Comparison of ENCODE assay signal across 1 cellular context in genomic region chr18:58398648-58399398, GRCh38.
TF ChIP-seq lines count a peak whose summit lies in the region.

No MANE protein-coding gene starts in this region.

TF ChIP-seq in HepG2, 621 proteins besides CTCF, POLR2A, EP300 and RAD21 (continued from another document and continues in another):
- TF ChIP-seq ZNF225 (CRISPR knock-in tag; IDR thresholded peaks at IDR 0.05) (no peak), SRF (IDR thresholded peaks at IDR 0.05; ENCODE audit: low read depth, low read length) (no peak), PBX2 (CRISPR knock-in tag; IDR thresholded peaks at IDR 0.05) (no peak), NR2C2 (CRISPR knock-in tag; IDR thresholded peaks at IDR 0.05; ENCODE audit: borderline replicate concordance) (peak; percentile 66; the same call in 1 of the 2 replicates), CREB3 (CRISPR knock-in tag; IDR thresholded peaks at IDR 0.05) (no peak), KMT2B (CRISPR knock-in tag; IDR thresholded peaks at IDR 0.05) (no peak), GATAD2A (CRISPR knock-in tag; IDR thresholded peaks at IDR 0.05) (peak; percentile 81), ZNF850 (CRISPR knock-in tag; conservative IDR thresholded peaks at IDR 0.05) (no peak), DMTF1 (CRISPR knock-in tag; IDR thresholded peaks at IDR 0.05) (0 out of 2 replicates have a peak, but pooled peaks have one; percentile 40), SMARCC2 (IDR thresholded peaks at IDR 0.05) (no peak), ZNF503 (CRISPR knock-in tag; IDR thresholded peaks at IDR 0.05) (no peak), GABPB1 (CRISPR knock-in tag; IDR thresholded peaks at IDR 0.05) (0 out of 2 replicates have a peak, but pooled peaks have one; percentile 16), ZNF33A (CRISPR knock-in tag; IDR thresholded peaks at IDR 0.05; ENCODE audit: borderline replicate concordance) (no peak), DPF2 (CRISPR knock-in tag; IDR thresholded peaks at IDR 0.05; ENCODE audit: borderline replicate concordance, low read depth) (no peak), TARDBP (CRISPR knock-in tag; IDR thresholded peaks at IDR 0.05) (peak; percentile 47; the same call in 1 of the 2 replicates), ZSCAN20 (CRISPR knock-in tag; IDR thresholded peaks at IDR 0.05; ENCODE audit: borderline replicate concordance) (no peak), ZNF879 (CRISPR knock-in tag; IDR thresholded peaks at IDR 0.05) (no peak), NFIB (CRISPR knock-in tag; IDR thresholded peaks at IDR 0.05; ENCODE audit: borderline replicate concordance) (no peak), ZBTB21 (CRISPR knock-in tag; IDR thresholded peaks at IDR 0.05) (no peak), MBD4 (IDR thresholded peaks at IDR 0.05; ENCODE audit: borderline replicate concordance, low read length) (no peak), ZNF317 (CRISPR knock-in tag; IDR thresholded peaks at IDR 0.05) (peak; percentile 43; the same call in 1 of the 2 replicates), SMAD3 (CRISPR knock-in tag; IDR thresholded peaks at IDR 0.05) (peak; percentile 57), SP2 (CRISPR knock-in tag; IDR thresholded peaks at IDR 0.05) (no peak), ZNF674 (CRISPR knock-in tag; IDR thresholded peaks at IDR 0.05; ENCODE audit: low read depth) (no peak), MBNL3 (CRISPR knock-in tag; conservative IDR thresholded peaks at IDR 0.05) (no peak), ZNF281 (CRISPR knock-in tag; IDR thresholded peaks at IDR 0.05; ENCODE audit: borderline replicate concordance) (no peak), ZNF326 (CRISPR knock-in tag; IDR thresholded peaks at IDR 0.05; ENCODE audit: borderline replicate concordance) (no peak), ZNF558 (CRISPR knock-in tag; IDR thresholded peaks at IDR 0.05; ENCODE audit: borderline replicate concordance) (no peak), TBX3 (IDR thresholded peaks at IDR 0.05; ENCODE audit: borderline replicate concordance) (no peak), ARHGAP35 (CRISPR knock-in tag; IDR thresholded peaks at IDR 0.05; ENCODE audit: borderline replicate concordance) (no peak), ZNF740 (CRISPR knock-in tag; IDR thresholded peaks at IDR 0.05) (no peak), TOE1 (CRISPR knock-in tag; IDR thresholded peaks at IDR 0.05) (no peak), AGO2 (optimal IDR thresholded peaks at IDR 0.05; ENCODE audit: low read depth, low read length) (peak; percentile 70), GMEB2 (CRISPR knock-in tag; IDR thresholded peaks at IDR 0.05; ENCODE audit: low read depth) (no peak), ZNF75D (CRISPR knock-in tag; IDR thresholded peaks at IDR 0.05; ENCODE audit: borderline replicate concordance) (no peak), ZEB1 (IDR thresholded peaks at IDR 0.05; ENCODE audit: insufficient replicate concordance, low read depth) (no peak), SNAPC2 (CRISPR knock-in tag; IDR thresholded peaks at IDR 0.05) (peak; percentile 81; the same call in 1 of the 2 replicates)
- TF ChIP-seq, protein P1, sequence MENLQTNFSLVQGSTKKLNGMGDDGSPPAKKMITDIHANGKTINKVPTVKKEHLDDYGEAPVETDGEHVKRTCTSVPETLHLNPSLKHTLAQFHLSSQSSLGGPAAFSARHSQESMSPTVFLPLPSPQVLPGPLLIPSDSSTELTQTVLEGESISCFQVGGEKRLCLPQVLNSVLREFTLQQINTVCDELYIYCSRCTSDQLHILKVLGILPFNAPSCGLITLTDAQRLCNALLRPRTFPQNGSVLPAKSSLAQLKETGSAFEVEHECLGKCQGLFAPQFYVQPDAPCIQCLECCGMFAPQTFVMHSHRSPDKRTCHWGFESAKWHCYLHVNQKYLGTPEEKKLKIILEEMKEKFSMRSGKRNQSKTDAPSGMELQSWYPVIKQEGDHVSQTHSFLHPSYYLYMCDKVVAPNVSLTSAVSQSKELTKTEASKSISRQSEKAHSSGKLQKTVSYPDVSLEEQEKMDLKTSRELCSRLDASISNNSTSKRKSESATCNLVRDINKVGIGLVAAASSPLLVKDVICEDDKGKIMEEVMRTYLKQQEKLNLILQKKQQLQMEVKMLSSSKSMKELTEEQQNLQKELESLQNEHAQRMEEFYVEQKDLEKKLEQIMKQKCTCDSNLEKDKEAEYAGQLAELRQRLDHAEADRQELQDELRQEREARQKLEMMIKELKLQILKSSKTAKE (CRISPR knock-in tag; IDR thresholded peaks at IDR 0.05; ENCODE audit: borderline replicate concordance) = no peak
- TF ChIP-seq, protein P2, sequence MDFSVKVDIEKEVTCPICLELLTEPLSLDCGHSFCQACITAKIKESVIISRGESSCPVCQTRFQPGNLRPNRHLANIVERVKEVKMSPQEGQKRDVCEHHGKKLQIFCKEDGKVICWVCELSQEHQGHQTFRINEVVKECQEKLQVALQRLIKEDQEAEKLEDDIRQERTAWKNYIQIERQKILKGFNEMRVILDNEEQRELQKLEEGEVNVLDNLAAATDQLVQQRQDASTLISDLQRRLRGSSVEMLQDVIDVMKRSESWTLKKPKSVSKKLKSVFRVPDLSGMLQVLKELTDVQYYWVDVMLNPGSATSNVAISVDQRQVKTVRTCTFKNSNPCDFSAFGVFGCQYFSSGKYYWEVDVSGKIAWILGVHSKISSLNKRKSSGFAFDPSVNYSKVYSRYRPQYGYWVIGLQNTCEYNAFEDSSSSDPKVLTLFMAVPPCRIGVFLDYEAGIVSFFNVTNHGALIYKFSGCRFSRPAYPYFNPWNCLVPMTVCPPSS (IDR thresholded peaks at IDR 0.05) = no peak
- TF ChIP-seq, protein P3, sequence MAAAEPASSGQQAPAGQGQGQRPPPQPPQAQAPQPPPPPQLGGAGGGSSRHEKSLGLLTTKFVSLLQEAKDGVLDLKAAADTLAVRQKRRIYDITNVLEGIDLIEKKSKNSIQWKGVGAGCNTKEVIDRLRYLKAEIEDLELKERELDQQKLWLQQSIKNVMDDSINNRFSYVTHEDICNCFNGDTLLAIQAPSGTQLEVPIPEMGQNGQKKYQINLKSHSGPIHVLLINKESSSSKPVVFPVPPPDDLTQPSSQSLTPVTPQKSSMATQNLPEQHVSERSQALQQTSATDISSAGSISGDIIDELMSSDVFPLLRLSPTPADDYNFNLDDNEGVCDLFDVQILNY (CRISPR knock-in tag; conservative IDR thresholded peaks at IDR 0.05) = no peak
- TF ChIP-seq, protein P4, sequence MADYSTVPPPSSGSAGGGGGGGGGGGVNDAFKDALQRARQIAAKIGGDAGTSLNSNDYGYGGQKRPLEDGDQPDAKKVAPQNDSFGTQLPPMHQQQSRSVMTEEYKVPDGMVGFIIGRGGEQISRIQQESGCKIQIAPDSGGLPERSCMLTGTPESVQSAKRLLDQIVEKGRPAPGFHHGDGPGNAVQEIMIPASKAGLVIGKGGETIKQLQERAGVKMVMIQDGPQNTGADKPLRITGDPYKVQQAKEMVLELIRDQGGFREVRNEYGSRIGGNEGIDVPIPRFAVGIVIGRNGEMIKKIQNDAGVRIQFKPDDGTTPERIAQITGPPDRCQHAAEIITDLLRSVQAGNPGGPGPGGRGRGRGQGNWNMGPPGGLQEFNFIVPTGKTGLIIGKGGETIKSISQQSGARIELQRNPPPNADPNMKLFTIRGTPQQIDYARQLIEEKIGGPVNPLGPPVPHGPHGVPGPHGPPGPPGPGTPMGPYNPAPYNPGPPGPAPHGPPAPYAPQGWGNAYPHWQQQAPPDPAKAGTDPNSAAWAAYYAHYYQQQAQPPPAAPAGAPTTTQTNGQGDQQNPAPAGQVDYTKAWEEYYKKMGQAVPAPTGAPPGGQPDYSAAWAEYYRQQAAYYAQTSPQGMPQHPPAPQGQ (CRISPR knock-in tag; IDR thresholded peaks at IDR 0.05; ENCODE audit: borderline replicate concordance) = no peak
- TF ChIP-seq, protein P5, sequence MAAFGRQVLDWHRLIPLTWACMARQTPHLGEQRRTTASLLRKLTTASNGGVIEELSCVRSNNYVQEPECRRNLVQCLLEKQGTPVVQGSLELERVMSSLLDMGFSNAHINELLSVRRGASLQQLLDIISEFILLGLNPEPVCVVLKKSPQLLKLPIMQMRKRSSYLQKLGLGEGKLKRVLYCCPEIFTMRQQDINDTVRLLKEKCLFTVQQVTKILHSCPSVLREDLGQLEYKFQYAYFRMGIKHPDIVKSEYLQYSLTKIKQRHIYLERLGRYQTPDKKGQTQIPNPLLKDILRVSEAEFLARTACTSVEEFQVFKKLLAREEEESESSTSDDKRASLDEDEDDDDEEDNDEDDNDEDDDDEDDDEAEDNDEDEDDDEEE (CRISPR knock-in tag; IDR thresholded peaks at IDR 0.05) = no peak
